ENCODE assay signal across 1 cellular context in the genomic region with DNA sequence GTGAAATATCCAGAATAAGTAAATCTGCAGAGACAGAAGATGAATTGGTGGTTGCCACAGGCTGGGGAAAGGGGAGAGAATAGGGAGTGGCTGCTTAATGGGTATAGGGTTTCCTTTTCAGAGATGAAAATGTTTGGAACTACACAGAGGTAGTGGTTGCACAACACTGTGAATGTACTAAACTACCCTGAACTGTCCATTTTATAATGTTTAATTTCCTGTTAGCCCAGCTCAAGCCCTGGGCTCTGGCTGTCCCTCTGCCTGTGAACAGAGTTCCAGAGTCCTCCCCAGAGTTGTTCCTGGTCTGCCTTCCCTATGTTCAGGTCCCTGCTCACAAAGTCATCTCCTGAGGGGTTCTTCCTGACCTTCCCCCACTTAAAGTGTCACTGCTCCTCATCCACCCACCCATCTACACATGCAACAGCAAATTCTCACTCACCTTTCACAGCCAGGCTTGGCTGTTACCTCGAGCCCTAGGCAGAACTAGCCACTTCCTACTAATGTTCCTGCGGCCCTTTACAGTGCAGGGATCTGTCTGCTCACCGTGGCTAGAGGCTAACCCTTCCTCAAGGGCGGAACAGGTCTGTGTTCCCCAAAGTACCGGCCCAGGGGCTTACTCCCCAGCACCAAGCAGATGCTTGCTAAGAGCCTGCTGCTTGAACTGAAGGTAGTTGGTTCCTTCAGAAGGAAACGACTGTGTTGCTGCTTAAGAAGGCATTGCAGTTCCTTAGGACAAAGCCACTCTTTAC.
TF ChIP-seq lines count a peak whose summit lies in the region.

No MANE protein-coding gene starts in this region.

TF ChIP-seq in liver, 16 proteins besides CTCF, POLR2A, EP300 and RAD21:
- TF ChIP-seq JUND (IDR thresholded peaks at IDR 0.05) (peak in 1 of 2 donors; percentile 35), REST (IDR thresholded peaks at IDR 0.05) (no peak), FOXA1 (IDR thresholded peaks at IDR 0.05) (no peak), YY1 (IDR thresholded peaks at IDR 0.05) (peak; percentile 57), EGR1 (IDR thresholded peaks at IDR 0.05; ENCODE audit: low read depth in 2 of 2) (peak in 1 of 2 donors; percentile 23), HNF4G (IDR thresholded peaks at IDR 0.05) (no peak), ATF3 (IDR thresholded peaks at IDR 0.05) (no peak), TAF1 (conservative IDR thresholded peaks at IDR 0.05) (no peak), NR2F2 (IDR thresholded peaks at IDR 0.05) (no peak), FOXA2 (IDR thresholded peaks at IDR 0.05) (no peak), RXRA (IDR thresholded peaks at IDR 0.05) (peak; percentile 59 to 82), GABPA (IDR thresholded peaks at IDR 0.05 in 1 of 2, conservative IDR thresholded peaks at IDR 0.05 in 1 of 2) (no peak), HNF4A (conservative IDR thresholded peaks at IDR 0.05) (peak; percentile 52 to 74), SP1 (IDR thresholded peaks at IDR 0.05) (peak; percentile 48)
- TF ChIP-seq, protein P1, sequence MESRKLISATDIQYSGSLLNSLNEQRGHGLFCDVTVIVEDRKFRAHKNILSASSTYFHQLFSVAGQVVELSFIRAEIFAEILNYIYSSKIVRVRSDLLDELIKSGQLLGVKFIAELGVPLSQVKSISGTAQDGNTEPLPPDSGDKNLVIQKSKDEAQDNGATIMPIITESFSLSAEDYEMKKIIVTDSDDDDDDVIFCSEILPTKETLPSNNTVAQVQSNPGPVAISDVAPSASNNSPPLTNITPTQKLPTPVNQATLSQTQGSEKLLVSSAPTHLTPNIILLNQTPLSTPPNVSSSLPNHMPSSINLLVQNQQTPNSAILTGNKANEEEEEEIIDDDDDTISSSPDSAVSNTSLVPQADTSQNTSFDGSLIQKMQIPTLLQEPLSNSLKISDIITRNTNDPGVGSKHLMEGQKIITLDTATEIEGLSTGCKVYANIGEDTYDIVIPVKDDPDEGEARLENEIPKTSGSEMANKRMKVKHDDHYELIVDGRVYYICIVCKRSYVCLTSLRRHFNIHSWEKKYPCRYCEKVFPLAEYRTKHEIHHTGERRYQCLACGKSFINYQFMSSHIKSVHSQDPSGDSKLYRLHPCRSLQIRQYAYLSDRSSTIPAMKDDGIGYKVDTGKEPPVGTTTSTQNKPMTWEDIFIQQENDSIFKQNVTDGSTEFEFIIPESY (IDR thresholded peaks at IDR 0.05): no peak
- TF ChIP-seq, protein P2, sequence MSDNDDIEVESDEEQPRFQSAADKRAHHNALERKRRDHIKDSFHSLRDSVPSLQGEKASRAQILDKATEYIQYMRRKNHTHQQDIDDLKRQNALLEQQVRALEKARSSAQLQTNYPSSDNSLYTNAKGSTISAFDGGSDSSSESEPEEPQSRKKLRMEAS (IDR thresholded peaks at IDR 0.05): peak; percentile 66
